Comparison of ENCODE assay signal across 10 cellular contexts in the genomic region with DNA sequence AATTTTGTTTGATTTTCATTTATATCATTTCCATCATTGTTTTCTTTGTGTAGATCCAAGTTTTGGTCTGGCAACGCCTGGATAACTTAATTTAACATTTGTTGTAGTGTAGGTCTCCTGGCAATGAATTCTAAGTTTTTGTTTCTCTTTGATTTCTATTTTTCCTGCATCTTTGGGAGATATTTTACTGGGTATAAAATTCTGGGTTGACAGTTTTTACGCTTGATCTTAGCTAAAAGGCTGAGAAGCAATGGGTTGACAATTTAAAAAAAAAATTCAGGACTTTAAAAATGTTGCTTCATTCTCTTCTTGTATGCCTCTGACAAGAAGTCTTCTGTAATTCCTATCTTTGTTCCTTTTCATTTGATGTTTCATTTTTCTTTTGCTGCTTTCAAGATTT.
"Had no signal": no experiment of that assay in that cellular context is flagged by ENCODE, and none has a peak within 500 bp of the region (broad histone marks: within the 10 kb centered on the region; RNA-seq: fewer than 3 reads in every experiment).

No MANE protein-coding gene starts in this region.

- ATAC-seq: GM23338, HCT116 had no signal

- H3K9me3 ChIP-seq: HAP-1 had no signal

- DNase-seq: GM23248, GOT3, H7, H9, HFFc6 had no signal

- H3K9ac ChIP-seq: GM23248 had no signal

- FAIRE-seq: H1, H54 had no signal

- H3K4me1 ChIP-seq: HAP-1 had no signal

- H3K36me3 ChIP-seq: HAP-1 had no signal

- H3K4me2 ChIP-seq: GM23338 had no signal

- H2AFZ ChIP-seq: GM23248, GM23338 had no signal

- H3K27ac ChIP-seq: GM23248 had no signal

- H3K4me3 ChIP-seq: GM23248, GM23338, HAP-1 had no signal
